ENCODE assay signal across 1 cellular context in genomic region chr14:103169954-103170353, GRCh38.
A peak's percentile ranks its signal among the peaks of the same experiment; 100 is the strongest.
TF ChIP-seq lines count a peak whose summit lies in the region.

No MANE protein-coding gene starts in this region.

TF ChIP-seq in Ishikawa, 13 proteins besides CTCF, POLR2A, EP300 and RAD21 (continued from another document):
- TF ChIP-seq USF1 (IDR thresholded peaks at IDR 0.05) (no peak), ZBTB7A (IDR thresholded peaks at IDR 0.05; ENCODE audit: low read depth) (no peak), TEAD4 (IDR thresholded peaks at IDR 0.05) (peak; percentile 72), EGR1 (IDR thresholded peaks at IDR 0.05) (no peak), FOXM1 (IDR thresholded peaks at IDR 0.05; ENCODE audit: borderline replicate concordance, low read depth) (no peak), NFIC (IDR thresholded peaks at IDR 0.05) (peak; percentile 72), REST (IDR thresholded peaks at IDR 0.05; ENCODE audit: low read depth) (no peak)
